ENCODE assay signal across 8 cellular contexts in genomic region chr19:51777570-51778460, GRCh38. TPM values are rescaled to one million over a fixed set of nuclear protein-coding genes. Genes with fewer than 3 reads are reported as not detected.
A peak's percentile ranks its signal among the peaks of the same experiment; 100 is the strongest.
DNase-seq lines count a peak whose midpoint lies in the region; ATAC-seq, FAIRE-seq and TF ChIP-seq lines count a peak whose summit lies in the region.

No MANE protein-coding gene starts in this region.

- no peaks in the 10 kb centered on the region for H4K20me1 ChIP-seq in H1 (replicated peaks in 1 of 2; ENCODE audit: control insufficient read depth in 1 of 2, insufficient read depth in 2 of 2, low read length in 2 of 2)

- H3K79me1 ChIP-seq in H1 (ENCODE audit: low read depth, low read length): no peaks in the 10 kb centered on the region

- no peaks in the 10 kb centered on the region for H3K36me3 ChIP-seq in H1 (ENCODE audit: control insufficient read depth in 2 of 4, insufficient read depth in 4 of 4, low read length in 3 of 4)
- H3K36me3 ChIP-seq in lower lobe of right lung: no peaks in the 10 kb centered on the region

- H3K79me2 ChIP-seq in H1 (ENCODE audit: control insufficient read depth in 1 of 2, insufficient read depth in 2 of 2, low read length in 2 of 2): no peaks in the 10 kb centered on the region

- TF ChIP-seq POLR2A in H1 (IDR thresholded peaks at IDR 0.05; ENCODE audit: control extremely low read depth in 1 of 2, low read depth in 2 of 2, low read length in 2 of 2): no peak

- DNase-seq in AG09309 (ENCODE audit: low read depth): peak; percentile 84
- peak; percentile 54 for DNase-seq in GM20000 (ENCODE audit: low spot score)
- DNase-seq in NCI-H345 treated with DMSO at 0.1 percent for 48 hours (lab: John Stamatoyannopoulos, UW; ENCODE audit: unreplicated experiment): peak; percentile 3
- peak; percentile 13 to 31 for DNase-seq in activated CD4-positive, alpha-beta T cell treated with anti-CD3 and anti-CD28 coated beads for 24 hours (ENCODE audit: low read depth in 2 of 2)
- peak; percentile 50 to 51 for DNase-seq in H1 (ENCODE audit: low read depth in 1 of 2, low spot score in 2 of 2)
- peak; percentile 78 for DNase-seq in lower lobe of right lung
- DNase-seq in stimulated activated CD4-positive, alpha-beta T cell treated with anti-CD3 and anti-CD28 coated beads, TNF-alpha, amount 100 ng/mL, for 4 hours (ENCODE audit: low read depth in 3 of 3): peak in 2 of 3 experiments; percentile 3 to 17

- H3K4me1 ChIP-seq in H1 (replicated peaks in 1 of 4; ENCODE audit: control insufficient read depth in 3 of 4, insufficient read depth in 4 of 4, low read length in 3 of 4) (no peaks in the 10 kb centered on the region), lower lobe of right lung (peaks cover 10% of the 10 kb centered on the region)

- no peak overlapping the region for H3K23ac ChIP-seq in H1 (ENCODE audit: insufficient read length)

- H3K9me3 ChIP-seq in H1 (ENCODE audit: insufficient read depth in 2 of 2, low read depth in 1 of 2, low read length in 1 of 2) (no peaks in the 10 kb centered on the region), lower lobe of right lung (no peaks in the 10 kb centered on the region)

- no peak overlapping the region for H3K9ac ChIP-seq in H1 (replicated peaks in 1 of 4; ENCODE audit: extremely low read depth in 1 of 4, low read depth in 3 of 4, low read length in 3 of 4)

- no peak overlapping the region for H2BK120ac ChIP-seq in H1 (replicated peaks; ENCODE audit: low read depth, low read length)

- peak overlapping the region; percentile 18; the same call in 1 of the 2 replicates for H4K8ac ChIP-seq in H1 (ENCODE audit: extremely low read depth, insufficient read depth, low read length)

- H2BK15ac ChIP-seq in H1 (ENCODE audit: low read length): no peak overlapping the region

- H4K5ac ChIP-seq in H1 (ENCODE audit: insufficient read length, low read depth, low read length): no peak overlapping the region

- ATAC-seq in lower lobe of right lung (peak; percentile 91), HG03571 (IDR thresholded peaks at IDR 0.05; ENCODE audit: unreplicated experiment) (no peak)

- TF ChIP-seq CTCF in AG09309 (IDR thresholded peaks at IDR 0.05; ENCODE audit: control insufficient read depth, insufficient read depth, low read depth, low read length, missing control alignments) (peak; percentile 65), GM20000 (IDR thresholded peaks at IDR 0.05; ENCODE audit: extremely low read depth, missing control alignments) (peak; percentile 55), H1 (IDR thresholded peaks at IDR 0.05; ENCODE audit: control extremely low read depth in 1 of 3, insufficient read depth in 1 of 3, low read depth in 1 of 3, low read length in 3 of 3) (peak; percentile 47 to 83 (median 81)), lower lobe of right lung (IDR thresholded peaks at IDR 0.05) (peak; percentile 74)

- peak; percentile 93 for FAIRE-seq in H1 (lab: Jason Lieb, UNC)

- no peak overlapping the region for H3K4me3 ChIP-seq in AG09309 (ENCODE audit: control insufficient read depth, low read depth, low read length)
- no peak overlapping the region for H3K4me3 ChIP-seq in H1 (ENCODE audit: extremely low read depth in 1 of 4, insufficient read depth in 2 of 4, low read depth in 3 of 4, low read length in 4 of 4)
- H3K4me3 ChIP-seq in lower lobe of right lung: no peak overlapping the region

- H2AK5ac ChIP-seq in H1 (ENCODE audit: low read depth, low read length): no peak overlapping the region

- TF ChIP-seq EP300 in H1 (IDR thresholded peaks at IDR 0.05; ENCODE audit: borderline replicate concordance in 1 of 2, low read depth in 2 of 2, low read length in 2 of 2): no peak

- no peak overlapping the region for H4K91ac ChIP-seq in H1 (replicated peaks; ENCODE audit: insufficient read length, low read length)

- no peak overlapping the region; the same call in none of the 2 replicates for H2BK12ac ChIP-seq in H1 (ENCODE audit: low read depth, low read length)

- H3K56ac ChIP-seq in H1 (replicated peaks; ENCODE audit: insufficient read length, low read depth, low read length): no peak overlapping the region

- peak; percentile 91 to 93 for TF ChIP-seq RAD21 in H1 (IDR thresholded peaks at IDR 0.05 in 1 of 2, conservative IDR thresholded peaks at IDR 0.05 in 1 of 2; ENCODE audit: low read depth in 2 of 2, low read length in 2 of 2)

- H2BK20ac ChIP-seq in H1 (ENCODE audit: low read length): no peak overlapping the region

- POLR2A ChIA-PET in H1 (lab: Charles Lee; ENCODE audit: partially characterized antibody): interaction anchor here (1.2 to 1.5 kb wide), 2 partner anchors 74 to 90 kb away, joined by 3 to 4 read pairs; no protein-coding TSS in a partner anchor

- H2AFZ ChIP-seq in H1 (ENCODE audit: low read length): peak overlapping the region; percentile 99

- no peak overlapping the region for H3K18ac ChIP-seq in H1 (ENCODE audit: extremely low read depth, low read length)

- 41% methylated on average over 23 of the region's 23 CpGs; no CpG with 5 or more reads in 1 of the 2 experiments for WGBS in H1 (ENCODE audit: extremely low coverage in 1 of 2, insufficient coverage in 1 of 2, insufficient read length in 1 of 2, insufficient replicate concordance in 2 of 2, low coverage in 1 of 2, low lambda C conversion rate in 2 of 2, missing lambda C conversion rate in 1 of 2), 2 experiments

- no peak overlapping the region for H3K4ac ChIP-seq in H1 (replicated peaks; ENCODE audit: insufficient read length, low read depth, low read length)

- intact Hi-C loops in lower lobe of right lung (cut with DNase I): no loop called here

- H3K27me3 ChIP-seq in H1 (replicated peaks in 1 of 4; ENCODE audit: control insufficient read depth in 3 of 4, extremely low read depth in 1 of 4, insufficient read depth in 3 of 4, low read length in 3 of 4): no peaks in the 10 kb centered on the region; a peak in 1 of 7 replicates
- no peaks in the 10 kb centered on the region for H3K27me3 ChIP-seq in lower lobe of right lung (ENCODE audit: low read depth)

- CTCF ChIA-PET in H1 (lab: Charles Lee; ENCODE audit: partially characterized antibody): interaction anchor here (0.5 to 2.9 kb wide), 44 partner anchors 9 to 482 kb away, joined by 3 to 17 read pairs (median 5); partner anchors contain the start of gene SPACA6

- no peaks in the 10 kb centered on the region for H3K23me2 ChIP-seq in H1 (ENCODE audit: low read depth, low read length)

- no peak overlapping the region for H3K4me2 ChIP-seq in H1 (ENCODE audit: insufficient read depth in 1 of 2, low read depth in 2 of 2, low read length in 2 of 2)

- H3K27ac ChIP-seq in H1 (ENCODE audit: low read depth, low read length) (no peak overlapping the region), lower lobe of right lung (no peak overlapping the region)

- H3K14ac ChIP-seq in H1 (ENCODE audit: insufficient read length): no peak overlapping the region

- no peak overlapping the region for H2BK5ac ChIP-seq in H1 (ENCODE audit: low read depth, low read length)

TF ChIP-seq in H1, 55 proteins besides CTCF, POLR2A, EP300 and RAD21 (continues in another document):
- TF ChIP-seq SIRT6 (IDR thresholded peaks at IDR 0.05; ENCODE audit: low read length) (no peak), RBBP5 (IDR thresholded peaks at IDR 0.05; ENCODE audit: borderline replicate concordance, low read depth, low read length) (no peak), CEBPB (IDR thresholded peaks at IDR 0.05; ENCODE audit: low read depth, low read length) (peak; percentile 93)

RNA-seq across cellular contexts. Expression of gene FPR2, which starts 16.8 kb away (rescaled TPM):
- total RNA-seq in H1 (2021; fragmentation: NEBNext Ultra II Directional; extraction: Animal tissue kit (Norgen Biotek cat#: 25700)): not detected in 2 replicates
- 0.05 and 0.17 TPM in 2 replicates for polyA plus RNA-seq in H1 (2011; rRNA removed)
- polyA plus RNA-seq in H1 (2011; cell fraction: cytosol; rRNA removed): 0.10 TPM
- 0.26 TPM for polyA plus RNA-seq in H1 (2011; cell fraction: nucleus; rRNA removed)
- 0.24 to 0.52 TPM in 2 of 4 replicates, not detected in the others for polyA plus RNA-seq in H1 (2012, experiment 1 of 2)
- polyA plus RNA-seq in H1 (2012, experiment 2 of 2): not detected
- polyA plus RNA-seq in H1 (2013, experiment 1 of 2): 0.49 TPM
- polyA plus RNA-seq in H1 (2013, experiment 2 of 2): 0.53 TPM
- 0.63 and 0.71 TPM in 2 replicates for polyA minus RNA-seq in H1 (2011; rRNA and poly(A)+ RNA removed)
- not detected for polyA minus RNA-seq in H1 (2011; cell fraction: cytosol; rRNA and poly(A)+ RNA removed)
- not detected for polyA minus RNA-seq in H1 (2011; cell fraction: nucleus; rRNA and poly(A)+ RNA removed)
- 29.4 TPM for total RNA-seq in lower lobe of right lung

RNA-seq across cellular contexts. Expression of gene FPR3, which starts 17.1 kb away (rescaled TPM):
- not detected in 2 replicates for total RNA-seq in H1 (2021; fragmentation: NEBNext Ultra II Directional; extraction: Animal tissue kit (Norgen Biotek cat#: 25700))
- not detected in 2 replicates for polyA plus RNA-seq in H1 (2011; rRNA removed)
- polyA plus RNA-seq in H1 (2011; cell fraction: cytosol; rRNA removed): not detected
- not detected for polyA plus RNA-seq in H1 (2011; cell fraction: nucleus; rRNA removed)
- 0.08 to 0.25 TPM in 2 of 4 replicates, not detected in the others for polyA plus RNA-seq in H1 (2012, experiment 1 of 2)
- not detected for polyA plus RNA-seq in H1 (2012, experiment 2 of 2)
- polyA plus RNA-seq in H1 (2013, experiment 1 of 2): not detected
- polyA plus RNA-seq in H1 (2013, experiment 2 of 2): not detected
- polyA minus RNA-seq in H1 (2011; rRNA and poly(A)+ RNA removed): not detected in 2 replicates
- polyA minus RNA-seq in H1 (2011; cell fraction: cytosol; rRNA and poly(A)+ RNA removed): not detected
- not detected for polyA minus RNA-seq in H1 (2011; cell fraction: nucleus; rRNA and poly(A)+ RNA removed)
- 62.3 TPM for total RNA-seq in lower lobe of right lung

RNA-seq across cellular contexts. Expression of gene FPR1, which starts 26.1 kb away (rescaled TPM):
- total RNA-seq in H1 (2021; fragmentation: NEBNext Ultra II Directional; extraction: Animal tissue kit (Norgen Biotek cat#: 25700)): not detected in 2 replicates
- 0.11 TPM in 1 of 2 replicates, not detected in the other for polyA plus RNA-seq in H1 (2011; rRNA removed)
- not detected for polyA plus RNA-seq in H1 (2011; cell fraction: cytosol; rRNA removed)
- polyA plus RNA-seq in H1 (2011; cell fraction: nucleus; rRNA removed): not detected
- not detected in 4 replicates for polyA plus RNA-seq in H1 (2012, experiment 1 of 2)
- not detected for polyA plus RNA-seq in H1 (2012, experiment 2 of 2)
- not detected for polyA plus RNA-seq in H1 (2013, experiment 1 of 2)
- polyA plus RNA-seq in H1 (2013, experiment 2 of 2): not detected
- not detected in 2 replicates for polyA minus RNA-seq in H1 (2011; rRNA and poly(A)+ RNA removed)
- polyA minus RNA-seq in H1 (2011; cell fraction: cytosol; rRNA and poly(A)+ RNA removed): not detected
- polyA minus RNA-seq in H1 (2011; cell fraction: nucleus; rRNA and poly(A)+ RNA removed): not detected
- 105 TPM for total RNA-seq in lower lobe of right lung

RNA-seq across cellular contexts. Expression of gene HAS1, which starts 54.0 kb away (rescaled TPM):
- total RNA-seq in H1 (2021; fragmentation: NEBNext Ultra II Directional; extraction: Animal tissue kit (Norgen Biotek cat#: 25700)): 0.19 TPM in 1 of 2 replicates, not detected in the other
- polyA plus RNA-seq in H1 (2011; rRNA removed): 1.5 and 1.9 TPM in 2 replicates
- polyA plus RNA-seq in H1 (2011; cell fraction: cytosol; rRNA removed): 1.2 TPM
- polyA plus RNA-seq in H1 (2011; cell fraction: nucleus; rRNA removed): 1.6 TPM
- polyA plus RNA-seq in H1 (2012, experiment 1 of 2): 0.76 to 1.2 TPM (median 1.00 TPM) in 4 replicates
- 1.2 TPM for polyA plus RNA-seq in H1 (2012, experiment 2 of 2)
- polyA plus RNA-seq in H1 (2013, experiment 1 of 2): 0.51 TPM
- polyA plus RNA-seq in H1 (2013, experiment 2 of 2): 0.28 TPM
- polyA minus RNA-seq in H1 (2011; rRNA and poly(A)+ RNA removed): 0.19 and 0.32 TPM in 2 replicates
- polyA minus RNA-seq in H1 (2011; cell fraction: cytosol; rRNA and poly(A)+ RNA removed): not detected
- polyA minus RNA-seq in H1 (2011; cell fraction: nucleus; rRNA and poly(A)+ RNA removed): 1.5 TPM
- total RNA-seq in lower lobe of right lung: not detected

Comparison
In these comparisons a context has a peak if more than half of its experiments do, and no peak if none do; other contexts are left out.
1. DNase-seq: peak in every context shown above with its lines; median percentile 84 in AG09309; 78 in lower lobe of right lung; 54 in GM20000; 50 in H1; 22 in activated CD4-positive, alpha-beta T cell treated with anti-CD3 and anti-CD28 coated beads for 24 hours; 10 in stimulated activated CD4-positive, alpha-beta T cell treated with anti-CD3 and anti-CD28 coated beads, TNF-alpha, amount 100 ng/mL, for 4 hours; 3 in NCI-H345 treated with DMSO at 0.1 percent for 48 hours.
2. RNA of gene FPR2, which starts 16.8 kb away (total RNA-seq): 29.4 TPM in lower lobe of right lung (single experiment); not detected in H1; every median in the first group is over 10 times any median in the second.
3. RNA of gene FPR3, which starts 17.1 kb away (total RNA-seq): 62.3 TPM in lower lobe of right lung (single experiment); not detected in H1; every median in the first group is over 10 times any median in the second.
4. RNA of gene FPR1, which starts 26.1 kb away (total RNA-seq): 105 TPM in lower lobe of right lung (single experiment); not detected in H1; every median in the first group is over 100 times any median in the second.
5. Peak in every context shown above with its lines, with median percentiles within 50 percentile points of each other: CTCF ChIP-seq.